Comparison of ENCODE assay signal across 17 cellular contexts in the genomic region with DNA sequence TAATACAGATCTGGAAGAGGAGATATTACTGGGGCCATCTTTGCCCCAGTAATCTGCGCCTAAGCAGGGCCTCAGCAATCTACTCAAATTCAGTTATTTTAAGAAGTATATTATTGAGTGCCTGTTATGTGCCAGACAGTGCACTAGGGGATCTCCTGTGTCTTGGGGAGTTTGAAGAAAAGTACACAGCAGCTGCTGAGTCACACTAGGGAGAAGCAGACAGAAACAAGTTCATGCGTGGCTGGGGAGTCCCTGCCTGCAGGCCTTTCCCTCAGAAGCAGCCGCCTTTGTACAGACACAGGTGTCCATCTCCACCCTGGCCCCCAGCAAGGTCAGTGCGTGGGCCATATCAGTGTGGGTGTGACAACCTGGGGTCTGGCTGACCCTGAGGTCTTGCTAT.
DNase-seq lines count a peak whose midpoint lies in the region; ATAC-seq, FAIRE-seq and TF ChIP-seq lines count a peak whose summit lies in the region.
"Had no signal": no experiment of that assay in that cellular context is flagged by ENCODE, and none has a peak within 500 bp of the region (broad histone marks: within the 10 kb centered on the region; RNA-seq: fewer than 3 reads in every experiment).

No MANE protein-coding gene starts in this region.

- H3K36me3 Mint-ChIP-seq in endodermal cell (ENCODE audit: low read depth) = no peaks in the 10 kb centered on the region

- H3K4me1 Mint-ChIP-seq in endodermal cell = no peaks in the 10 kb centered on the region
- H3K4me1 Mint-ChIP-seq: activated CD4-positive, alpha-beta T cell treated with anti-CD3 and anti-CD28 coated beads, Interleukin-2, amount 10 ng/mL, durations not matched to agents 7 days and 5 days had no signal

- peak; percentile 67 for DNase-seq in GM20000 (ENCODE audit: low spot score)
- DNase-seq in iris pigment epithelial cell (ENCODE audit: low read depth) = peak; percentile 10
- no peak for DNase-seq in sigmoid colon
- DNase-seq in endodermal cell = no peak
- DNase-seq in pancreas = no peak
- DNase-seq: activated CD4-positive, alpha-beta T cell treated with anti-CD3 and anti-CD28 coated beads, Interleukin-2, amount 10 ng/mL, durations not matched to agents 7 days and 5 days; activated effector memory CD4-positive, alpha-beta T cell treated with Interleukin-2 at 50 U/mL for 16 hours; GDM1; NCI-H146; NCI-H510A treated with DMSO at 0.1 percent for 48 hours; substantia nigra had no signal

- H3K27ac ChIP-seq in sigmoid colon (no peak overlapping the region), endodermal cell (ENCODE audit: low read depth, low read length) (no peak overlapping the region), pancreas (no peak overlapping the region)
- H3K27ac ChIP-seq: C4-2B had no signal

- no peaks in the 10 kb centered on the region for H3K9me3 ChIP-seq in sigmoid colon
- H3K9me3 ChIP-seq in endodermal cell (ENCODE audit: control insufficient read depth, low read length) = no peaks in the 10 kb centered on the region
- H3K9me3 ChIP-seq in pancreas = no peaks in the 10 kb centered on the region

- no peak overlapping the region for H3K9ac ChIP-seq in endodermal cell (ENCODE audit: extremely low read depth, low read length, poor library complexity, severe bottlenecking)

- H3K9me3 Mint-ChIP-seq in endodermal cell = no peaks in the 10 kb centered on the region
- H3K9me3 Mint-ChIP-seq: activated CD4-positive, alpha-beta T cell treated with anti-CD3 and anti-CD28 coated beads, Interleukin-2, amount 10 ng/mL, durations not matched to agents 7 days and 5 days; IgD-negative memory B cell had no signal

- no peak overlapping the region for H3K27ac Mint-ChIP-seq in endodermal cell
- H3K27ac Mint-ChIP-seq: activated CD4-positive, alpha-beta T cell treated with anti-CD3 and anti-CD28 coated beads, Interleukin-2, amount 10 ng/mL, durations not matched to agents 7 days and 5 days; GM23338; IgD-negative memory B cell had no signal

- no peaks in the 10 kb centered on the region for H3K27me3 ChIP-seq in sigmoid colon
- H3K27me3 ChIP-seq in endodermal cell (ENCODE audit: control insufficient read depth, insufficient read depth, low read length, poor library complexity, severe bottlenecking) = no peaks in the 10 kb centered on the region
- H3K27me3 ChIP-seq in pancreas = no peaks in the 10 kb centered on the region

- no peak for TF ChIP-seq POLR2A in sigmoid colon (IDR thresholded peaks at IDR 0.05)

- no peak for TF ChIP-seq EP300 in sigmoid colon (IDR thresholded peaks at IDR 0.05)

- 78 to 86% methylated on average over 4 of the region's 4 CpGs for WGBS in sigmoid colon, 2 donors
- WGBS in endodermal cell (ENCODE audit: insufficient coverage in 1 of 2, insufficient read length in 1 of 2), 2 experiments = 90 to 93% methylated on average over 2 to 4 of the region's 4 CpGs
- WGBS in pancreas, 2 donors = 82 to 83% methylated on average over 4 of the region's 4 CpGs

- H3K36me3 ChIP-seq in sigmoid colon = no peaks in the 10 kb centered on the region
- no peaks in the 10 kb centered on the region for H3K36me3 ChIP-seq in endodermal cell (ENCODE audit: control insufficient read depth, insufficient read depth, low read length)
- H3K36me3 ChIP-seq in pancreas = no peaks in the 10 kb centered on the region

- peaks cover 20% of the 10 kb centered on the region for H3K27me3 Mint-ChIP-seq in endodermal cell (ENCODE audit: insufficient read depth)
- H3K27me3 Mint-ChIP-seq: activated CD4-positive, alpha-beta T cell treated with anti-CD3 and anti-CD28 coated beads, Interleukin-2, amount 10 ng/mL, durations not matched to agents 7 days and 5 days had no signal

- ATAC-seq in GM18502 (IDR thresholded peaks at IDR 0.05; ENCODE audit: poor library complexity, unreplicated experiment) = peak; percentile 69
- peak; percentile 53 for ATAC-seq in HG03342 (IDR thresholded peaks at IDR 0.05; ENCODE audit: unreplicated experiment)
- no peak for ATAC-seq in pancreas
- ATAC-seq: GM23338 had no signal

- no peak overlapping the region for H3K4me3 Mint-ChIP-seq in endodermal cell
- H3K4me3 Mint-ChIP-seq: activated CD4-positive, alpha-beta T cell treated with anti-CD3 and anti-CD28 coated beads, Interleukin-2, amount 10 ng/mL, durations not matched to agents 7 days and 5 days; GM23338; IgD-negative memory B cell had no signal

- intact Hi-C loops in sigmoid colon (cut with DNase I) = no loop called here
- intact Hi-C loops in pancreas (cut with DNase I) = no loop called here

- H3K4me3 ChIP-seq in sigmoid colon = no peak overlapping the region
- no peak overlapping the region for H3K4me3 ChIP-seq in endodermal cell (ENCODE audit: low read length)
- H3K4me3 ChIP-seq in pancreas = no peak overlapping the region
- H3K4me3 ChIP-seq: GM23338 had no signal

- H3K4me1 ChIP-seq in sigmoid colon (no peaks in the 10 kb centered on the region), endodermal cell (ENCODE audit: control insufficient read depth, insufficient read depth, low read length) (peaks cover 4% of the 10 kb centered on the region), pancreas (no peaks in the 10 kb centered on the region)

- FAIRE-seq in pancreas (lab: Jason Lieb, UNC) = no peak
- FAIRE-seq: endometrium had no signal

- TF ChIP-seq CTCF in GM20000 (IDR thresholded peaks at IDR 0.05; ENCODE audit: extremely low read depth, missing control alignments) (no peak), sigmoid colon (IDR thresholded peaks at IDR 0.05) (no peak), endodermal cell (conservative IDR thresholded peaks at IDR 0.05) (no peak), pancreas (IDR thresholded peaks at IDR 0.05) (no peak)

Comparison
In these comparisons a context has a peak if more than half of its experiments do, and no peak if none do; other contexts are left out.
1. ATAC-seq: peak in GM18502 (single experiment) and HG03342 (single experiment); none in pancreas (0 of 4).
2. DNase-seq: peak in GM20000 (single experiment) and iris pigment epithelial cell (single experiment); none in sigmoid colon (single experiment), endodermal cell (single experiment) and pancreas (0 of 6).